In genomic region chr3:195011231-195011834, GRCh38 we compare ENCODE assay signal across 20 cellular contexts.
DNase-seq lines count a peak whose midpoint lies in the region; ATAC-seq and TF ChIP-seq lines count a peak whose summit lies in the region.
"Had no signal": no experiment of that assay in that cellular context is flagged by ENCODE, and none has a peak within 500 bp of the region (broad histone marks: within the 10 kb centered on the region; RNA-seq: fewer than 3 reads in every experiment).

No MANE protein-coding gene starts in this region.

- TF ChIP-seq POLR2A in stomach (IDR thresholded peaks at IDR 0.05): no peak

- H3K27me3 ChIP-seq in left ventricle myocardium inferior (ENCODE audit: low read depth) (no peaks in the 10 kb centered on the region), RWPE2 (ENCODE audit: insufficient read depth, poor library complexity, severe bottlenecking) (no peaks in the 10 kb centered on the region), stomach (no peaks in the 10 kb centered on the region)
- H3K27me3 ChIP-seq: BE2C had no signal

- intact Hi-C loops in cardiac septum (cut with DNase I): no loop called here
- intact Hi-C loops in left ventricle myocardium inferior (cut with micrococcal nuclease): no loop called here
- intact Hi-C loops in stomach (cut with DNase I; ENCODE audit: low total_unique reads): no loop called here

- H3K9me3 ChIP-seq in left ventricle myocardium inferior (replicated peaks) (no peaks in the 10 kb centered on the region), RWPE2 (ENCODE audit: severe bottlenecking) (no peaks in the 10 kb centered on the region), stomach (no peaks in the 10 kb centered on the region)
- H3K9me3 ChIP-seq: BE2C had no signal

- no peak for TF ChIP-seq EP300 in stomach (IDR thresholded peaks at IDR 0.05)

- DNase-seq in cardiac septum (ENCODE audit: low spot score) (peak; percentile 65), left ventricle myocardium inferior (no peak), RWPE2 (ENCODE audit: low spot score) (peak; percentile 11), islet precursor cell (peak; percentile 35), stomach (peak; percentile 10), COLO829 (ENCODE audit: low spot score) (no peak), GF-D8 (lab: John Stamatoyannopoulos, UW) (no peak)
- DNase-seq: BE2C, DMS79 treated with DMSO at 0.1 percent for 48 hours, GDM1, KG1, NCI-H1048, NCI-H1436 treated with DMSO at 0.1 percent for 48 hours, NCI-H2029 treated with DMSO at 0.1 percent for 48 hours, NCI-H2171 treated with DMSO at 0.1 percent for 48 hours, NCI-H510A, NCI-H82 had no signal

- TF ChIP-seq CTCF in left ventricle myocardium inferior (IDR thresholded peaks at IDR 0.05; ENCODE audit: borderline replicate concordance): no peak
- TF ChIP-seq CTCF in RWPE2 (IDR thresholded peaks at IDR 0.05; ENCODE audit: poor library complexity, severe bottlenecking): no peak
- TF ChIP-seq CTCF in stomach (IDR thresholded peaks at IDR 0.05): no peak

- no peak overlapping the region for H3K4me3 ChIP-seq in left ventricle myocardium inferior
- no peak overlapping the region for H3K4me3 ChIP-seq in RWPE2 (ENCODE audit: severe bottlenecking)
- H3K4me3 ChIP-seq in stomach: no peak overlapping the region

- no peak for ATAC-seq in RWPE2 (ENCODE audit: low read depth)
- ATAC-seq in HG03025 (IDR thresholded peaks at IDR 0.05; ENCODE audit: low FRiP score, unreplicated experiment): no peak
- ATAC-seq: Right ventricle myocardium inferior had no signal

- WGBS in stomach, 5 donors: 76 to 89% (median 83%) methylated on average over 6 of the region's 6 CpGs

- H3K4me1 ChIP-seq in left ventricle myocardium inferior (no peaks in the 10 kb centered on the region), RWPE2 (ENCODE audit: insufficient read depth, poor library complexity, severe bottlenecking) (no peaks in the 10 kb centered on the region), stomach (no peaks in the 10 kb centered on the region)

- H3K27ac ChIP-seq in left ventricle myocardium inferior (replicated peaks): no peak overlapping the region
- no peak overlapping the region for H3K27ac ChIP-seq in RWPE2 (ENCODE audit: poor library complexity, severe bottlenecking)
- H3K27ac ChIP-seq in stomach: no peak overlapping the region
- H3K27ac ChIP-seq: 22Rv1 had no signal

- H3K36me3 ChIP-seq in left ventricle myocardium inferior (no peaks in the 10 kb centered on the region), RWPE2 (ENCODE audit: low read depth) (no peaks in the 10 kb centered on the region), stomach (no peaks in the 10 kb centered on the region)
- H3K36me3 ChIP-seq: BE2C had no signal

Comparison
In these comparisons a context has a peak if more than half of its experiments do, and no peak if none do; other contexts are left out.
1. DNase-seq: peak in cardiac septum (single experiment), RWPE2 (single experiment), islet precursor cell (single experiment) and stomach (single experiment); none in left ventricle myocardium inferior (single experiment), COLO829 (single experiment) and GF-D8 (single experiment).